1 cellular context compared by ENCODE assay signal in genomic region chr4:87835732-87836131, GRCh38.
TF ChIP-seq lines count a peak whose summit lies in the region.

No MANE protein-coding gene starts in this region.

TF ChIP-seq in IMR-90, 13 proteins besides CTCF, POLR2A, EP300 and RAD21:
- TF ChIP-seq USF2 (IDR thresholded peaks at IDR 0.05; ENCODE audit: low read depth, low read length) (no peak), CHD1 (IDR thresholded peaks at IDR 0.05; ENCODE audit: low read depth, low read length) (no peak)
TF ChIP-seq in IMR-90: peak in this region for 0.
